Comparison of ENCODE assay signal across 8 cellular contexts in genomic region chr5:73497537-73498056, GRCh38. TPM values are rescaled to one million over a fixed set of nuclear protein-coding genes. Genes with fewer than 3 reads are reported as not detected.
DNase-seq lines count a peak whose midpoint lies in the region; ATAC-seq and TF ChIP-seq lines count a peak whose summit lies in the region.

No MANE protein-coding gene starts in this region.

- no peaks in the 10 kb centered on the region for H3K9me3 Mint-ChIP-seq in CD8-positive, alpha-beta memory T cell
- no peaks in the 10 kb centered on the region for H3K9me3 Mint-ChIP-seq in naive thymus-derived CD4-positive, alpha-beta T cell

- peaks cover 0 to 36% (median 11%) of the 10 kb centered on the region in 3 donors for H3K36me3 Mint-ChIP-seq in CD8-positive, alpha-beta memory T cell
- H3K36me3 Mint-ChIP-seq in naive thymus-derived CD4-positive, alpha-beta T cell, result peaks cover 6 to 24% (median 13%) of the 10 kb centered on the region in 5 donors

- H3K4me2 ChIP-seq in MM.1S (ENCODE audit: low read depth, low read length), result peak overlapping the region; percentile 83

- peak overlapping the region; percentile 94 to 99 (median 98) for H3K4me3 Mint-ChIP-seq in CD8-positive, alpha-beta memory T cell
- H3K4me3 Mint-ChIP-seq in naive thymus-derived CD4-positive, alpha-beta T cell, result peak overlapping the region; percentile 92 to 99 (median 97)

- H3K4me1 Mint-ChIP-seq in CD8-positive, alpha-beta memory T cell, result peaks cover 34 to 51% (median 50%) of the 10 kb centered on the region in 3 donors
- peaks cover 26 to 51% (median 41%) of the 10 kb centered on the region in 7 donors for H3K4me1 Mint-ChIP-seq in naive thymus-derived CD4-positive, alpha-beta T cell

- H3K4me1 ChIP-seq in CD8-positive, alpha-beta memory T cell (ENCODE audit: insufficient read depth, low read length), result peaks cover 39% of the 10 kb centered on the region
- peaks cover 17% of the 10 kb centered on the region for H3K4me1 ChIP-seq in MM.1S (ENCODE audit: low read length)
- peaks cover 22 to 31% of the 10 kb centered on the region in 2 donors for H3K4me1 ChIP-seq in naive thymus-derived CD4-positive, alpha-beta T cell (ENCODE audit: control insufficient read depth in 2 of 2, insufficient read depth in 2 of 2, low read length in 2 of 2)

- intact Hi-C loops in naive thymus-derived CD4-positive, alpha-beta T cell (cut with micrococcal nuclease), result loop anchor here (1.0 to 10.0 kb wide), 16 partner anchors 22 to 1839 kb away; partner anchors contain the start of genes ANKRA2 (in 2 of the 2), GFM2 (in 2 of the 2), MRPS27 (in 2 of the 2) and NSA2 (in 2 of the 2)

- no peaks in the 10 kb centered on the region; the same call in 1 of the 2 replicates for H3F3A ChIP-seq in MM.1S (ENCODE audit: insufficient read depth, low read length)

- TF ChIP-seq CTCF in MM.1S (IDR thresholded peaks at IDR 0.05; ENCODE audit: low read length), result no peak

- CTCF ChIA-PET in CD8-positive, alpha-beta memory T cell (lab: Charles Lee), result interaction anchor here (1.0 to 1.5 kb wide), 3 partner anchors 10 to 25 kb away, joined by 3 to 4 read pairs (median 4); no protein-coding TSS in a partner anchor
- CTCF ChIA-PET in naive thymus-derived CD4-positive, alpha-beta T cell (lab: Charles Lee), result interaction anchor here (1.0 kb wide), 1 partner anchor 38 kb away, joined by 3 read pairs; no protein-coding TSS in a partner anchor

- H2AFZ ChIP-seq in MM.1S (ENCODE audit: low read length), result peak overlapping the region; percentile 91

- no peak for ATAC-seq in naive thymus-derived CD4-positive, alpha-beta T cell
- ATAC-seq in HG02763 (IDR thresholded peaks at IDR 0.05; ENCODE audit: unreplicated experiment) (no peak), HG02885 (IDR thresholded peaks at IDR 0.05; ENCODE audit: poor library complexity, unreplicated experiment) (no peak)

- peaks cover 19% of the 10 kb centered on the region for H4K20me1 ChIP-seq in MM.1S (ENCODE audit: insufficient read depth, low read length)

- peaks cover 46% of the 10 kb centered on the region for H3K79me2 ChIP-seq in MM.1S (ENCODE audit: low read length)

- H3K9ac ChIP-seq in MM.1S (ENCODE audit: low read length), result peak overlapping the region; percentile 98

- no peaks in the 10 kb centered on the region for H3K9me3 ChIP-seq in CD8-positive, alpha-beta memory T cell (ENCODE audit: low read length)
- no peaks in the 10 kb centered on the region for H3K9me3 ChIP-seq in MM.1S (replicated peaks; ENCODE audit: insufficient read depth, low read length)
- no peaks in the 10 kb centered on the region for H3K9me3 ChIP-seq in naive thymus-derived CD4-positive, alpha-beta T cell (ENCODE audit: control insufficient read depth in 2 of 3, low read length in 3 of 3)

- H3K27me3 Mint-ChIP-seq in CD8-positive, alpha-beta memory T cell, result peaks cover 7 to 24% of the 10 kb centered on the region in 2 donors
- H3K27me3 Mint-ChIP-seq in naive thymus-derived CD4-positive, alpha-beta T cell, result peaks cover 10 to 22% (median 20%) of the 10 kb centered on the region in 5 donors

- H3K27ac Mint-ChIP-seq in CD8-positive, alpha-beta memory T cell, result peak overlapping the region; percentile 98 to 100 (median 99)
- H3K27ac Mint-ChIP-seq in naive thymus-derived CD4-positive, alpha-beta T cell, result peak overlapping the region; percentile 97 to 100 (median 99)

- no peak for DNase-seq in CD8-positive, alpha-beta memory T cell
- DNase-seq in MM.1S (no peak), AG08396 (ENCODE audit: low spot score) (no peak), DMS114 treated with DMSO at 0.1 percent for 48 hours (lab: John Stamatoyannopoulos, UW; ENCODE audit: unreplicated experiment) (no peak)
- DNase-seq in naive thymus-derived CD4-positive, alpha-beta T cell, result no peak

- H3K4me3 ChIP-seq in CD8-positive, alpha-beta memory T cell (ENCODE audit: low read length), result peak overlapping the region; percentile 89
- H3K4me3 ChIP-seq in MM.1S (ENCODE audit: low read length), result peak overlapping the region; percentile 97
- peak overlapping the region; percentile 81 for H3K4me3 ChIP-seq in naive thymus-derived CD4-positive, alpha-beta T cell (ENCODE audit: low read length)

- H3K9me2 ChIP-seq in MM.1S (replicated peaks; ENCODE audit: insufficient read depth, low read length), result no peaks in the 10 kb centered on the region

- peaks cover 11% of the 10 kb centered on the region for H3K36me3 ChIP-seq in CD8-positive, alpha-beta memory T cell (ENCODE audit: insufficient read depth, low read length)
- peaks cover 11% of the 10 kb centered on the region; the same call in 1 of the 2 replicates for H3K36me3 ChIP-seq in MM.1S (replicated peaks; ENCODE audit: insufficient read depth, low read length)
- H3K36me3 ChIP-seq in naive thymus-derived CD4-positive, alpha-beta T cell (ENCODE audit: control insufficient read depth in 2 of 3, insufficient read depth in 3 of 3, low read length in 3 of 3), result peaks cover 4 to 20% (median 4%) of the 10 kb centered on the region in 3 experiments

- peaks cover 3% of the 10 kb centered on the region for H3K27me3 ChIP-seq in CD8-positive, alpha-beta memory T cell (ENCODE audit: insufficient read depth, low read length, poor library complexity, severe bottlenecking)
- H3K27me3 ChIP-seq in MM.1S (replicated peaks; ENCODE audit: insufficient read depth, low read length), result no peaks in the 10 kb centered on the region
- peaks cover 0 to 4% of the 10 kb centered on the region in 2 donors for H3K27me3 ChIP-seq in naive thymus-derived CD4-positive, alpha-beta T cell (ENCODE audit: control insufficient read depth in 2 of 2, insufficient read depth in 2 of 2, low read length in 2 of 2)

- peak overlapping the region; percentile 98 for H3K27ac ChIP-seq in CD8-positive, alpha-beta memory T cell (ENCODE audit: low read depth, low read length)
- H3K27ac ChIP-seq in MM.1S (ENCODE audit: low read length) (peak overlapping the region; percentile 74), cingulate gyrus (ENCODE audit: low read depth, low read length) (peak overlapping the region; percentile 82)
- peak overlapping the region; percentile 93 for H3K27ac ChIP-seq in naive thymus-derived CD4-positive, alpha-beta T cell (ENCODE audit: low read depth, low read length)

- POLR2A ChIA-PET in CD8-positive, alpha-beta memory T cell (lab: Charles Lee), result interaction anchor here (0.6 to 2.0 kb wide), 3 partner anchors 67 to 542 kb away, joined by 3 to 13 read pairs (median 5); partner anchors contain the start of genes ANKRA2, FCHO2 and UTP15
- POLR2A ChIA-PET in naive thymus-derived CD4-positive, alpha-beta T cell (lab: Charles Lee), result interaction anchor here (0.7 to 5.2 kb wide), 6 partner anchors 11 to 1572 kb away, joined by 3 to 29 read pairs (median 4); partner anchors contain the start of genes ANKRA2, MRPS27, PTCD2 and UTP15

RNA-seq across cellular contexts. Expression of gene BTF3, which starts 0.6 kb away (rescaled TPM):
- total RNA-seq in CD8-positive, alpha-beta memory T cell, result 1,000 to 10,000 TPM; 1,052 to 1,053 TPM
- 675 TPM for polyA plus RNA-seq in CD8-positive, alpha-beta memory T cell
- 100 to 1,000 TPM; 557 to 758 (median 700) TPM for total RNA-seq in naive thymus-derived CD4-positive, alpha-beta T cell
- polyA plus RNA-seq in naive thymus-derived CD4-positive, alpha-beta T cell, result 100 to 1,000 TPM; 693 to 843 TPM

RNA-seq across cellular contexts. Expression of gene FOXD1, which starts 49.0 kb away (rescaled TPM):
- under 1 TPM; 0.09 to 0.22 TPM for total RNA-seq in CD8-positive, alpha-beta memory T cell
- not detected for polyA plus RNA-seq in CD8-positive, alpha-beta memory T cell
- under 1 TPM in 2 of 5 experiments, not detected in 3; 0.16 to 0.32 TPM for total RNA-seq in naive thymus-derived CD4-positive, alpha-beta T cell
- polyA plus RNA-seq in naive thymus-derived CD4-positive, alpha-beta T cell, result not detected
